22 cellular contexts compared by ENCODE assay signal in the genomic region with DNA sequence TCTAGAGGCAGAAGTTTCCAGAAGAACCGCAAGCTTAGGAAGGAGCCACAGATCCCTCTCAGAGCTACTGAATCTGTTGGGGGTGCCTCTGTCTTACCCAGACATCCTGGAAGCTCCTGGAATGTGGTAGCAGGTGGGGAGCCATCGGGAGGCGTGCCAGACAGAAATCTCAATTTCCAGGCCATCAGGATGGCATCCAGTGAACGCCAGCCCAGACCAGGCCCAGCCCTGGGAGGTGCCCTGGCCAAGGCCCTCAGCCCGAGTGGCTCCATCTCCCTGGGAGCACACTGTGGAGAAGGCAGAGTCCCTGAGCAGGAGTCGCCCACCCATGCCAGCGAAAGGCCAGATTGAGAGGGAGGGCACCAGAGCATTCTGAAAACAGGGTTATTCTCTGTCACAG. TPM values are rescaled to one million over a fixed set of nuclear protein-coding genes. Genes with fewer than 3 reads are reported as not detected.
A peak's percentile ranks its signal among the peaks of the same experiment; 100 is the strongest.
DNase-seq lines count a peak whose midpoint lies in the region; ATAC-seq, FAIRE-seq and TF ChIP-seq lines count a peak whose summit lies in the region.
"Had no signal": no experiment of that assay in that cellular context is flagged by ENCODE, and none has a peak within 500 bp of the region (broad histone marks: within the 10 kb centered on the region; RNA-seq: fewer than 3 reads in every experiment).

No MANE protein-coding gene starts in this region.

- H3K36me3 ChIP-seq in SK-N-MC (ENCODE audit: insufficient read depth, low read length) (no peaks in the 10 kb centered on the region), kidney (ENCODE audit: control insufficient read depth in 1 of 2, insufficient read depth in 2 of 2, low read length in 2 of 2) (no peaks in the 10 kb centered on the region)
- H3K36me3 ChIP-seq: MG63, Peyer's patch had no signal

- H3K4me1 Mint-ChIP-seq in progenitor cell of endocrine pancreas (ENCODE audit: low read depth): peaks cover 47% of the 10 kb centered on the region
- H3K4me1 Mint-ChIP-seq: CD4-positive, CD25-positive, alpha-beta regulatory T cell had no signal

- H3K4me3 ChIP-seq in SK-N-MC (no peak overlapping the region), kidney (ENCODE audit: low read length in 2 of 2) (no peak overlapping the region)
- H3K4me3 ChIP-seq: GM23338, MG63, Peyer's patch had no signal

- H3K4me3 Mint-ChIP-seq in progenitor cell of endocrine pancreas (ENCODE audit: low read depth): no peak overlapping the region
- H3K4me3 Mint-ChIP-seq: CD4-positive, CD25-positive, alpha-beta regulatory T cell; GM23338 had no signal

- H3K36me3 Mint-ChIP-seq in progenitor cell of endocrine pancreas (ENCODE audit: insufficient read depth): no peaks in the 10 kb centered on the region
- H3K36me3 Mint-ChIP-seq: CD4-positive, CD25-positive, alpha-beta regulatory T cell had no signal

- DNase-seq in G401 (ENCODE audit: low spot score) (peak; percentile 74), SK-N-MC (ENCODE audit: low read depth, low spot score) (no peak), kidney (peak; percentile 78), progenitor cell of endocrine pancreas (ENCODE audit: low spot score, unreplicated experiment) (no peak), posterior vena cava (ENCODE audit: low spot score) (no peak), HPDE6-E6E7 (ENCODE audit: extremely low spot score) (no peak)
- DNase-seq: ACHN; Calu3; CD4-positive, CD25-positive, alpha-beta regulatory T cell; DMS79 treated with DMSO at 0.1 percent for 48 hours; GF-D8; MG63; NCI-H1092 treated with DMSO at 0.1 percent for 48 hours; NCI-H1694 treated with DMSO at 0.1 percent for 48 hours; NCI-H774; Peyer's patch; SHP77 treated with DMSO at 0.1 percent for 48 hours had no signal

- H3K4me1 ChIP-seq in kidney (ENCODE audit: control insufficient read depth in 1 of 2, insufficient read depth in 1 of 2, low read depth in 1 of 2, low read length in 2 of 2): peaks cover 18 to 22% of the 10 kb centered on the region in 2 donors
- H3K4me1 ChIP-seq: Peyer's patch had no signal

- H3K27ac ChIP-seq in SK-N-MC (peak overlapping the region; percentile 97), kidney (ENCODE audit: low read depth in 2 of 2, low read length in 2 of 2) (peak overlapping the region in 1 of 2 donors; percentile 34)
- H3K27ac ChIP-seq: HL-60, KMS-11, Peyer's patch had no signal

- TF ChIP-seq CTCF in kidney (IDR thresholded peaks at IDR 0.05; ENCODE audit: borderline replicate concordance, extremely low read depth, insufficient read depth) (no peak), progenitor cell of endocrine pancreas (IDR thresholded peaks at IDR 0.05; ENCODE audit: unreplicated experiment) (no peak)

- H3K9me3 ChIP-seq in SK-N-MC (ENCODE audit: low read depth, low read length): no peaks in the 10 kb centered on the region
- no peaks in the 10 kb centered on the region for H3K9me3 ChIP-seq in kidney (ENCODE audit: control insufficient read depth in 1 of 2, low read length in 2 of 2)
- H3K9me3 ChIP-seq: MG63, Peyer's patch had no signal

- no peaks in the 10 kb centered on the region for H3K9me3 Mint-ChIP-seq in progenitor cell of endocrine pancreas (ENCODE audit: low read depth)
- H3K9me3 Mint-ChIP-seq: GM23338 had no signal

- peak overlapping the region; percentile 94 for H3K27ac Mint-ChIP-seq in progenitor cell of endocrine pancreas
- H3K27ac Mint-ChIP-seq: CD4-positive, CD25-positive, alpha-beta regulatory T cell; GM23338 had no signal

- in situ Hi-C loops in G401 (cut with HindIII; ENCODE audit: low sequenced_read_pairs): no loop called here

- H3K9ac ChIP-seq in SK-N-MC (ENCODE audit: insufficient read length) (no peak overlapping the region), kidney (ENCODE audit: low read length in 2 of 2) (no peak overlapping the region)
- H3K9ac ChIP-seq: KMS-11 had no signal

- H3K27me3 Mint-ChIP-seq in progenitor cell of endocrine pancreas: peaks cover 4% of the 10 kb centered on the region

- FAIRE-seq in kidney (lab: Jason Lieb, UNC): no peak

- ATAC-seq in HG02588 (IDR thresholded peaks at IDR 0.05; ENCODE audit: unreplicated experiment): no peak

- intact Hi-C loops in kidney (cut with DNase I): no loop called here
- intact Hi-C loops in posterior vena cava (cut with DNase I): no loop called here

RNA-seq across cellular contexts. Expression of a gene that starts 2.5 kb away (rescaled TPM):
- 0.62 and 1.8 TPM in 2 replicates for total RNA-seq in G401 (2014; rRNA removed; shearing (Covaris generic))
- 1.5 TPM for total RNA-seq in kidney
- polyA plus RNA-seq in kidney (ENCODE audit: insufficient read depth, low read depth, low replicate concordance): 2.1 TPM
- total RNA-seq in progenitor cell of endocrine pancreas: 0.86 and 2.0 TPM in 2 replicates
- total RNA-seq in posterior vena cava: under 1 TPM; 0.33 to 0.42 TPM
- total RNA-seq: CD4-positive, CD25-positive, alpha-beta regulatory T cell; GM23338; NCI-H460 had no signal
- polyA plus RNA-seq: CD4-positive, CD25-positive, alpha-beta regulatory T cell; GM23338 had no signal

Comparison
In these comparisons a context has a peak if more than half of its experiments do, and no peak if none do; other contexts are left out.
1. DNase-seq: peak in G401 (single experiment) and kidney (single experiment); none in SK-N-MC (single experiment), progenitor cell of endocrine pancreas (single experiment), posterior vena cava (single experiment) and HPDE6-E6E7 (single experiment).